Comparison of ENCODE assay signal across 12 cellular contexts in genomic region chr13:21436582-21436981, GRCh38. TPM values are rescaled to one million over a fixed set of nuclear protein-coding genes. Genes with fewer than 3 reads are reported as not detected.
A peak's percentile ranks its signal among the peaks of the same experiment; 100 is the strongest.
DNase-seq lines count a peak whose midpoint lies in the region; ATAC-seq and TF ChIP-seq lines count a peak whose summit lies in the region.
"Had no signal": no experiment of that assay in that cellular context is flagged by ENCODE, and none has a peak within 500 bp of the region (broad histone marks: within the 10 kb centered on the region; RNA-seq: fewer than 3 reads in every experiment).

No MANE protein-coding gene starts in this region.

- H3K4me3 Mint-ChIP-seq in MCF 10A (ENCODE audit: unreplicated experiment) (no peak overlapping the region), type B pancreatic cell (no peak overlapping the region)
- no peak overlapping the region for H3K4me3 Mint-ChIP-seq in activated CD4-positive, alpha-beta memory T cell treated with anti-CD3 and anti-CD28 coated beads, Interleukin-2, amount 10 ng/mL, durations not matched to agents 7 days and 5 days
- H3K4me3 Mint-ChIP-seq: endodermal cell had no signal

- H3K9me3 Mint-ChIP-seq in MCF 10A (ENCODE audit: unreplicated experiment) (peaks cover 7% of the 10 kb centered on the region), type B pancreatic cell (peaks cover 20% of the 10 kb centered on the region)
- peaks cover 23% of the 10 kb centered on the region for H3K9me3 Mint-ChIP-seq in activated CD4-positive, alpha-beta memory T cell treated with anti-CD3 and anti-CD28 coated beads, Interleukin-2, amount 10 ng/mL, durations not matched to agents 7 days and 5 days

- CTCF ChIA-PET in MCF 10A (lab: Yijun Ruan, JAX) = interaction anchor here (0.6 kb wide), 1 partner anchor 120 kb away, joined by 3 read pairs; no protein-coding TSS in a partner anchor
- CTCF ChIA-PET in activated CD4-positive, alpha-beta memory T cell treated with anti-CD3 and anti-CD28 coated beads, Interleukin-2, amount 10 ng/mL, durations not matched to agents 7 days and 5 days (lab: Charles Lee) = interaction anchor here (0.9 to 1.9 kb wide), 4 partner anchors 9 to 139 kb away, joined by 3 to 7 read pairs (median 4); partner anchors contain the start of gene ZDHHC20

- no TSS peak for BruUV-seq in MCF 10A (replicated peaks; lab: Mats Ljungman, UMichigan)

- POLR2A ChIA-PET in MCF 10A (lab: Yijun Ruan, JAX) = interaction anchor here (1.0 to 2.4 kb wide), 8 partner anchors 14 to 375 kb away, joined by 3 to 21 read pairs (median 5); partner anchors contain the start of genes LATS2 and ZDHHC20
- POLR2A ChIA-PET in activated CD4-positive, alpha-beta memory T cell treated with anti-CD3 and anti-CD28 coated beads, Interleukin-2, amount 10 ng/mL, durations not matched to agents 7 days and 5 days (lab: Charles Lee) = interaction anchor here (1.1 to 5.2 kb wide), 4 partner anchors 8 to 139 kb away, joined by 3 to 47 read pairs (median 3); partner anchors contain the start of gene ZDHHC20

- H3K36me3 Mint-ChIP-seq in MCF 10A (ENCODE audit: insufficient read depth, unreplicated experiment) = no peaks in the 10 kb centered on the region
- H3K36me3 Mint-ChIP-seq in activated CD4-positive, alpha-beta memory T cell treated with anti-CD3 and anti-CD28 coated beads, Interleukin-2, amount 10 ng/mL, durations not matched to agents 7 days and 5 days (ENCODE audit: low read depth) = peaks cover 44% of the 10 kb centered on the region
- peaks cover 33% of the 10 kb centered on the region for H3K36me3 Mint-ChIP-seq in type B pancreatic cell

- H3K27me3 ChIP-seq in breast epithelium (no peaks in the 10 kb centered on the region), left lung (no peaks in the 10 kb centered on the region)

- no peaks in the 10 kb centered on the region for H3K36me3 ChIP-seq in breast epithelium
- H3K36me3 ChIP-seq in left lung = no peaks in the 10 kb centered on the region

- H3K27me3 Mint-ChIP-seq in MCF 10A (ENCODE audit: insufficient read depth, unreplicated experiment) = no peaks in the 10 kb centered on the region
- H3K27me3 Mint-ChIP-seq in activated CD4-positive, alpha-beta memory T cell treated with anti-CD3 and anti-CD28 coated beads, Interleukin-2, amount 10 ng/mL, durations not matched to agents 7 days and 5 days = no peaks in the 10 kb centered on the region
- no peaks in the 10 kb centered on the region for H3K27me3 Mint-ChIP-seq in type B pancreatic cell

- intact Hi-C loops in MCF 10A (cut with micrococcal nuclease) (loop anchor here (2.0 kb wide), 1 partner anchor 22 kb away; the partner anchor contains the start of gene ZDHHC20), breast epithelium (cut with DNase I; ENCODE audit: low total_unique reads) (no loop called here), left lung (cut with DNase I) (no loop called here)

- no peak for TF ChIP-seq POLR2A in breast epithelium (IDR thresholded peaks at IDR 0.05)

- H3K4me1 Mint-ChIP-seq in MCF 10A (ENCODE audit: insufficient read depth, unreplicated experiment) (peaks cover 29% of the 10 kb centered on the region), type B pancreatic cell (ENCODE audit: unreplicated experiment) (no peaks in the 10 kb centered on the region)
- H3K4me1 Mint-ChIP-seq in activated CD4-positive, alpha-beta memory T cell treated with anti-CD3 and anti-CD28 coated beads, Interleukin-2, amount 10 ng/mL, durations not matched to agents 7 days and 5 days = peaks cover 40% of the 10 kb centered on the region

- H3K4me3 ChIP-seq in breast epithelium (no peak overlapping the region), left lung (no peak overlapping the region)

- H3K4me1 ChIP-seq in breast epithelium = no peaks in the 10 kb centered on the region
- H3K4me1 ChIP-seq in left lung = peaks cover 3 to 67% of the 10 kb centered on the region in 2 donors

- peak overlapping the region; percentile 50 for H3K27ac Mint-ChIP-seq in MCF 10A (ENCODE audit: low read depth, unreplicated experiment)
- H3K27ac Mint-ChIP-seq in activated CD4-positive, alpha-beta memory T cell treated with anti-CD3 and anti-CD28 coated beads, Interleukin-2, amount 10 ng/mL, durations not matched to agents 7 days and 5 days = peak overlapping the region; percentile 84
- peak overlapping the region; percentile 52 for H3K27ac Mint-ChIP-seq in type B pancreatic cell
- H3K27ac Mint-ChIP-seq: endodermal cell had no signal

- H3K27ac ChIP-seq in breast epithelium (peak overlapping the region in 1 of 2 donors; percentile 75), left lung (peak overlapping the region; percentile 83 to 90)
- H3K27ac ChIP-seq: KMS-11 had no signal

- no peak for DNase-seq in MCF 10A (ENCODE audit: unreplicated experiment)
- DNase-seq in breast epithelium (ENCODE audit: low spot score in 2 of 2) = no peak
- no peak for DNase-seq in activated CD4-positive, alpha-beta memory T cell treated with anti-CD3 and anti-CD28 coated beads, Interleukin-2, amount 10 ng/mL, durations not matched to agents 7 days and 5 days
- no peak for DNase-seq in left lung
- no peak for DNase-seq in type B pancreatic cell (ENCODE audit: extremely low spot score, unreplicated experiment)
- no peak for DNase-seq in GF-D8 (lab: John Stamatoyannopoulos, UW)
- DNase-seq in NCI-H2227 treated with DMSO at 0.1 percent for 48 hours (lab: John Stamatoyannopoulos, UW) = no peak
- DNase-seq in NCI-H1930 (lab: John Stamatoyannopoulos, UW) = no peak
- DNase-seq: endodermal cell, NCI-H526 treated with DMSO at 0.1 percent for 48 hours, retina had no signal

- H3K9me3 ChIP-seq in breast epithelium (peaks cover 13 to 14% of the 10 kb centered on the region in 2 donors), left lung (peaks cover 0 to 12% of the 10 kb centered on the region in 2 donors)

- TF ChIP-seq CTCF in MCF 10A (IDR thresholded peaks at IDR 0.05; ENCODE audit: unreplicated experiment) (no peak), breast epithelium (IDR thresholded peaks at IDR 0.05) (no peak), left lung (IDR thresholded peaks at IDR 0.05) (no peak), type B pancreatic cell (conservative IDR thresholded peaks at IDR 0.05) (no peak)

- no peak for ATAC-seq in left lung

RNA-seq across cellular contexts. Expression of gene ZDHHC20, which starts 22.5 kb away (rescaled TPM):
- total RNA-seq in MCF 10A (2022) (33.5 and 42.2 TPM in 2 replicates), breast epithelium (10 to 100 TPM; 50.9 to 79.0 (median 57.7) TPM), left lung (100 to 1,000 TPM; 113 to 114 TPM), type B pancreatic cell (ENCODE audit: low replicate concordance) (78.2 and 98.0 TPM in 2 replicates)
- 100 to 1,000 TPM in 1 of 2 experiments, 10 to 100 TPM in 1; 92.0 to 103 TPM for total RNA-seq in activated CD4-positive, alpha-beta memory T cell treated with anti-CD3 and anti-CD28 coated beads, Interleukin-2, amount 10 ng/mL, durations not matched to agents 7 days and 5 days
